24 cellular contexts compared by ENCODE assay signal in the genomic region with DNA sequence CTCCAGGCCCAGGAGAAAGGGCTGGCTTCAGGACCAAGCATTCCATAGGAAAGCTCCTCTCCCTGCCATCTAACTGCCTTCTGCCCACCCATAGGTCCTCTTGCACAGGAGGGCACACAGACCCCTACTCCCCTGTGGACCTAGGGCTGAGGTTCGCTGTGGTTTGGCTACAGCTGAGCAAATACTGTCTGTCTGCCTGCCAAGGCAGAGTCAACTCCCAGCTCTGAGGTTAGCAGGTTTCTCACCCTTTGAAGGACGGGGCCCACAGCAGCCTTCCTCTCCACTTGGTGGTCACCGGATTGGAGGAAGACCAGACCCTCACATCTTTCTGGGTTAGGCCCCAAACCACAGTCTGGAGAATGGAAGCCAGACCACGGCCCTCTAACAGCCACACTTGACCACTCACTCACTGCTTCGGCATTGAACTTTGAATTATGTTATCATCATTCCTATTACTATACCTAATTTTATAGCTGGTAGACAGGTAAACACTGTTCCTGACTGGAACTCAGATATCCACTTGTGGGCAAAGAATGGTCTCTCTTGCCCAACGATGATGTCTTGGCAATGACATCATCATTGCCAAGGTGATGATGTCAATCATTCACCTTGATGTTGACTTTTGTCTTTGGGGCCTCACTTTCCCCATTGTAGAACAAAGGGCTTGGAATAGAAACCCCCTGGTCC. TPM values are rescaled to one million over a fixed set of nuclear protein-coding genes. Genes with fewer than 3 reads are reported as not detected.
A peak's percentile ranks its signal among the peaks of the same experiment; 100 is the strongest.
DNase-seq lines count a peak whose midpoint lies in the region; ATAC-seq, FAIRE-seq and TF ChIP-seq lines count a peak whose summit lies in the region.
"Had no signal": no experiment of that assay in that cellular context is flagged by ENCODE, and none has a peak within 500 bp of the region (broad histone marks: within the 10 kb centered on the region; RNA-seq: fewer than 3 reads in every experiment).

No MANE protein-coding gene starts in this region.

- no peak for FAIRE-seq in endothelial cell of umbilical vein (lab: Jason Lieb, UNC)
- FAIRE-seq: A204.1, G401.6, GM12892, GM19239 had no signal

- peaks cover 14% of the 10 kb centered on the region for H3K4me1 ChIP-seq in endothelial cell of umbilical vein (ENCODE audit: control insufficient read depth, extremely low read depth, insufficient read depth, low read length)
- H3K4me1 ChIP-seq: Caco-2 had no signal

- POLR2A ChIA-PET in endothelial cell of umbilical vein (lab: Charles Lee), result no interaction called here

- no peaks in the 10 kb centered on the region for H3K9me3 ChIP-seq in endothelial cell of umbilical vein (replicated peaks; ENCODE audit: control insufficient read depth, insufficient read depth, low read length)
- H3K9me3 ChIP-seq: BLaER1, Caco-2 had no signal

- H3K9me1 ChIP-seq in endothelial cell of umbilical vein (replicated peaks; ENCODE audit: control insufficient read depth, extremely low read depth, insufficient read depth, low read length), result no peaks in the 10 kb centered on the region

- no peak overlapping the region for H3K4me2 ChIP-seq in endothelial cell of umbilical vein (ENCODE audit: insufficient read depth, low read length)
- H3K4me2 ChIP-seq: GM23338 had no signal

- H3K36me3 Mint-ChIP-seq in natural killer cell treated with Interleukin-12 subunit alpha and Interleukin-12 subunit beta and Interleukin-15 and Interleukin-18, amount 100 ng/mL, for 72 hours, result peaks cover 6% of the 10 kb centered on the region
- H3K36me3 Mint-ChIP-seq: CD4-positive, CD25-positive, alpha-beta regulatory T cell; CD8-positive, alpha-beta T cell had no signal

- H3K4me3 ChIP-seq in endothelial cell of umbilical vein (replicated peaks in 1 of 3; ENCODE audit: insufficient read depth in 1 of 3, low read depth in 1 of 3, low read length in 3 of 3), result no peak overlapping the region
- H3K4me3 ChIP-seq: BLaER1, GM23338 had no signal

- peaks cover under 1 to 6% of the 10 kb centered on the region in 2 experiments for H3K27me3 ChIP-seq in endothelial cell of umbilical vein (ENCODE audit: control insufficient read depth in 2 of 2, insufficient read depth in 2 of 2, low read length in 2 of 2)

- H3K9ac ChIP-seq in endothelial cell of umbilical vein (replicated peaks; ENCODE audit: extremely low read depth, insufficient read depth, low read length), result no peak overlapping the region
- H3K9ac ChIP-seq: BLaER1 had no signal

- no peaks in the 10 kb centered on the region for H3K79me2 ChIP-seq in endothelial cell of umbilical vein (ENCODE audit: control insufficient read depth, insufficient read depth, low read length)

- peak; percentile 51 to 66 for ATAC-seq in natural killer cell treated with Interleukin-12 subunit alpha and Interleukin-12 subunit beta and Interleukin-15 and Interleukin-18, amount 100 ng/mL, for 72 hours
- ATAC-seq in GM18868 (IDR thresholded peaks at IDR 0.05; ENCODE audit: unreplicated experiment), result no peak
- ATAC-seq: CD8-positive, alpha-beta T cell; GM23338; HCT116 had no signal

- CTCF ChIA-PET in endothelial cell of umbilical vein (lab: Charles Lee), result interaction anchor here (0.6 to 2.0 kb wide), 6 partner anchors 8 to 36 kb away, joined by 3 to 6 read pairs (median 4); a partner anchor contains a TSS

- no peaks in the 10 kb centered on the region for H4K20me1 ChIP-seq in endothelial cell of umbilical vein (replicated peaks; ENCODE audit: control insufficient read depth, extremely low read depth, insufficient read depth, low read length)

- DNase-seq in SHP77 (lab: John Stamatoyannopoulos, UW), result peak; percentile 45 to 51
- DNase-seq in SHP77 treated with DMSO at 0.1 percent for 48 hours (lab: John Stamatoyannopoulos, UW), result no peak
- no peak for DNase-seq in endothelial cell of umbilical vein (ENCODE audit: low read depth, low spot score)
- no peak for DNase-seq in natural killer cell treated with Interleukin-12 subunit alpha and Interleukin-12 subunit beta and Interleukin-15 and Interleukin-18, amount 100 ng/mL, for 72 hours (ENCODE audit: low spot score)
- no peak for DNase-seq in stimulated activated CD4-positive, alpha-beta T cell treated with anti-CD3 and anti-CD28 coated beads, Interleukin-12 subunit alpha, Interleukin-12 subunit beta, amount 100 ng/mL, for 4 hours
- DNase-seq in SKM-1 treated with dmso at 0.1 percent for 144 hours (lab: John Stamatoyannopoulos, UW; ENCODE audit: unreplicated experiment), result no peak
- DNase-seq: Caco-2; CD4-positive, CD25-positive, alpha-beta regulatory T cell; CD8-positive, alpha-beta T cell; DMS153; DND-41; H9; HFFc6 had no signal

- no peak for TF ChIP-seq CTCF in endothelial cell of umbilical vein (IDR thresholded peaks at IDR 0.05; ENCODE audit: extremely low read depth in 1 of 2, insufficient read depth in 1 of 2, low read depth in 1 of 2, low read length in 2 of 2)

- TF ChIP-seq POLR2A in endothelial cell of umbilical vein (IDR thresholded peaks at IDR 0.05; ENCODE audit: low read depth, low read length), result no peak

- no TSS peak for BruUV-seq in endothelial cell of umbilical vein (replicated peaks; lab: Mats Ljungman, UMichigan)

- peaks cover 16 to 19% of the 10 kb centered on the region in 2 donors for H3K4me1 Mint-ChIP-seq in natural killer cell treated with Interleukin-12 subunit alpha and Interleukin-12 subunit beta and Interleukin-15 and Interleukin-18, amount 100 ng/mL, for 72 hours (ENCODE audit: low read depth in 2 of 2)

- intact Hi-C loops in endothelial cell of umbilical vein (cut with micrococcal nuclease), result no loop called here

- no peaks in the 10 kb centered on the region for H3K36me3 ChIP-seq in endothelial cell of umbilical vein (ENCODE audit: control insufficient read depth in 2 of 2, extremely low read depth in 1 of 2, insufficient read depth in 2 of 2, low read length in 2 of 2)
- H3K36me3 ChIP-seq: BLaER1 had no signal

- no peak overlapping the region for H2AFZ ChIP-seq in endothelial cell of umbilical vein (ENCODE audit: low read depth, low read length)
- H2AFZ ChIP-seq: GM23338 had no signal

- H3K27ac Mint-ChIP-seq in natural killer cell treated with Interleukin-12 subunit alpha and Interleukin-12 subunit beta and Interleukin-15 and Interleukin-18, amount 100 ng/mL, for 72 hours, result no peak overlapping the region
- H3K27ac Mint-ChIP-seq: B cell; CD8-positive, alpha-beta T cell; GM23338; H9; HFFc6 had no signal

- no peaks in the 10 kb centered on the region for H3K9me3 Mint-ChIP-seq in natural killer cell treated with Interleukin-12 subunit alpha and Interleukin-12 subunit beta and Interleukin-15 and Interleukin-18, amount 100 ng/mL, for 72 hours
- H3K9me3 Mint-ChIP-seq: CD8-positive, alpha-beta T cell; HFFc6 had no signal

- dilution Hi-C loops in endothelial cell of umbilical vein (cut with MboI; ENCODE audit: extremely low pct_ligation_motif_present, low sequenced_read_pairs), result no loop called here

- H3K27ac ChIP-seq in endothelial cell of umbilical vein (ENCODE audit: insufficient read depth, low read depth, low read length), result no peak overlapping the region
- H3K27ac ChIP-seq: 22Rv1, BLaER1, C4-2B had no signal

- peaks cover 11 to 26% of the 10 kb centered on the region in 2 donors for H3K27me3 Mint-ChIP-seq in natural killer cell treated with Interleukin-12 subunit alpha and Interleukin-12 subunit beta and Interleukin-15 and Interleukin-18, amount 100 ng/mL, for 72 hours

- H3K4me3 Mint-ChIP-seq in natural killer cell treated with Interleukin-12 subunit alpha and Interleukin-12 subunit beta and Interleukin-15 and Interleukin-18, amount 100 ng/mL, for 72 hours, result no peak overlapping the region
- H3K4me3 Mint-ChIP-seq: B cell; CD8-positive, alpha-beta T cell; GM23338; H9; HFFc6 had no signal

TF ChIP-seq in endothelial cell of umbilical vein, 7 proteins besides CTCF, POLR2A, EP300 and RAD21:
- TF ChIP-seq MYC (IDR thresholded peaks at IDR 0.05; ENCODE audit: low read depth, low read length) (no peak), FOS (IDR thresholded peaks at IDR 0.05; ENCODE audit: borderline replicate concordance, insufficient read depth, low read length) (no peak), JUN (IDR thresholded peaks at IDR 0.05; ENCODE audit: borderline replicate concordance, insufficient read depth, insufficient read length, low read depth) (peak; percentile 19)

RNA-seq across cellular contexts. Expression of a gene that starts 14.2 kb away (rescaled TPM):
- total RNA-seq in endothelial cell of umbilical vein, result 12.3 TPM in 2 replicates
- 7.0 and 9.3 TPM in 2 replicates for polyA plus RNA-seq in endothelial cell of umbilical vein
- polyA plus RNA-seq in endothelial cell of umbilical vein (2011; cell fraction: cytosol; rRNA removed), result 3.9 and 5.3 TPM in 2 replicates
- 4.6 and 5.5 TPM in 2 replicates for polyA plus RNA-seq in endothelial cell of umbilical vein (2011; cell fraction: nucleus; rRNA removed)
- 3.4 and 5.9 TPM in 2 replicates for polyA plus RNA-seq in endothelial cell of umbilical vein (2012)
- 2.9 and 3.6 TPM in 2 replicates for polyA minus RNA-seq in endothelial cell of umbilical vein
- polyA minus RNA-seq in endothelial cell of umbilical vein (2011; cell fraction: cytosol; rRNA and poly(A)+ RNA removed), result 36.5 TPM
- polyA minus RNA-seq in endothelial cell of umbilical vein (2011; cell fraction: nucleus; rRNA and poly(A)+ RNA removed), result 2.4 and 3.1 TPM in 2 replicates
- total RNA-seq in natural killer cell treated with Interleukin-12 subunit alpha and Interleukin-12 subunit beta and Interleukin-15 and Interleukin-18, amount 100 ng/mL, for 72 hours, result 10 to 100 TPM; 26.2 to 58.3 TPM

RNA-seq across cellular contexts. Expression of a gene that starts 28.2 kb away (rescaled TPM):
- 3.1 TPM in 2 replicates for total RNA-seq in endothelial cell of umbilical vein
- 0.49 and 0.69 TPM in 2 replicates for polyA plus RNA-seq in endothelial cell of umbilical vein
- polyA plus RNA-seq in endothelial cell of umbilical vein (2011; cell fraction: cytosol; rRNA removed), result 0.28 and 0.41 TPM in 2 replicates
- 0.40 and 1.1 TPM in 2 replicates for polyA plus RNA-seq in endothelial cell of umbilical vein (2011; cell fraction: nucleus; rRNA removed)
- 1.4 and 1.8 TPM in 2 replicates for polyA plus RNA-seq in endothelial cell of umbilical vein (2012)
- 0.25 and 1.1 TPM in 2 replicates for polyA minus RNA-seq in endothelial cell of umbilical vein
- polyA minus RNA-seq in endothelial cell of umbilical vein (2011; cell fraction: cytosol; rRNA and poly(A)+ RNA removed), result 2.4 TPM
- polyA minus RNA-seq in endothelial cell of umbilical vein (2011; cell fraction: nucleus; rRNA and poly(A)+ RNA removed), result 0.19 and 0.34 TPM in 2 replicates
- 10 to 100 TPM in 1 of 2 donors, 1 to 10 TPM in 1; 9.8 to 46.4 TPM for total RNA-seq in natural killer cell treated with Interleukin-12 subunit alpha and Interleukin-12 subunit beta and Interleukin-15 and Interleukin-18, amount 100 ng/mL, for 72 hours

RNA-seq across cellular contexts. Expression of a gene that starts 47.1 kb away (rescaled TPM):
- total RNA-seq in endothelial cell of umbilical vein, result 19.8 and 20.0 TPM in 2 replicates
- 10.5 and 12.6 TPM in 2 replicates for polyA plus RNA-seq in endothelial cell of umbilical vein
- 8.4 and 9.0 TPM in 2 replicates for polyA plus RNA-seq in endothelial cell of umbilical vein (2011; cell fraction: cytosol; rRNA removed)
- polyA plus RNA-seq in endothelial cell of umbilical vein (2011; cell fraction: nucleus; rRNA removed), result 11.0 and 11.7 TPM in 2 replicates
- 9.3 and 9.8 TPM in 2 replicates for polyA plus RNA-seq in endothelial cell of umbilical vein (2012)
- polyA minus RNA-seq in endothelial cell of umbilical vein, result 11.0 and 12.1 TPM in 2 replicates
- polyA minus RNA-seq in endothelial cell of umbilical vein (2011; cell fraction: cytosol; rRNA and poly(A)+ RNA removed), result 23.6 TPM
- polyA minus RNA-seq in endothelial cell of umbilical vein (2011; cell fraction: nucleus; rRNA and poly(A)+ RNA removed), result 3.8 and 6.0 TPM in 2 replicates
- 1 to 10 TPM in 1 of 2 donors, under 1 TPM in 1; 0.95 to 2.1 TPM for total RNA-seq in natural killer cell treated with Interleukin-12 subunit alpha and Interleukin-12 subunit beta and Interleukin-15 and Interleukin-18, amount 100 ng/mL, for 72 hours

Comparison
In these comparisons a context has a peak if more than half of its experiments do, and no peak if none do; other contexts are left out.
1. DNase-seq: peak in SHP77 (2 of 2); none in SHP77 treated with DMSO at 0.1 percent for 48 hours (single experiment), endothelial cell of umbilical vein (single experiment), natural killer cell treated with Interleukin-12 subunit alpha and Interleukin-12 subunit beta and Interleukin-15 and Interleukin-18, amount 100 ng/mL, for 72 hours (single experiment), stimulated activated CD4-positive, alpha-beta T cell treated with anti-CD3 and anti-CD28 coated beads, Interleukin-12 subunit alpha, Interleukin-12 subunit beta, amount 100 ng/mL, for 4 hours (single experiment) and SKM-1 treated with dmso at 0.1 percent for 144 hours (single experiment).